In genomic region chr12:80033457-80033856, GRCh38 we compare ENCODE assay signal across 12 cellular contexts.
DNase-seq lines count a peak whose midpoint lies in the region; ATAC-seq, FAIRE-seq and TF ChIP-seq lines count a peak whose summit lies in the region.
"Had no signal": no experiment of that assay in that cellular context is flagged by ENCODE, and none has a peak within 500 bp of the region (broad histone marks: within the 10 kb centered on the region; RNA-seq: fewer than 3 reads in every experiment).

No MANE protein-coding gene starts in this region.

- no peaks in the 10 kb centered on the region for H3K4me1 Mint-ChIP-seq in stimulated activated effector memory CD8-positive, alpha-beta T cell treated with anti-CD3 and anti-CD28 coated beads, Interleukin-12 subunit alpha, Interleukin-12 subunit beta, amount 100 ng/mL, for 72 hours

- no peak for ATAC-seq in stimulated activated effector memory CD8-positive, alpha-beta T cell treated with anti-CD3 and anti-CD28 coated beads, Interleukin-12 subunit alpha, Interleukin-12 subunit beta, amount 100 ng/mL, for 72 hours
- ATAC-seq in HG03108 (IDR thresholded peaks at IDR 0.05; ENCODE audit: unreplicated experiment) = no peak

- H3K36me3 Mint-ChIP-seq in stimulated activated effector memory CD8-positive, alpha-beta T cell treated with anti-CD3 and anti-CD28 coated beads, Interleukin-12 subunit alpha, Interleukin-12 subunit beta, amount 100 ng/mL, for 72 hours = no peaks in the 10 kb centered on the region
- H3K36me3 Mint-ChIP-seq: neural progenitor cell had no signal

- H3K9me3 Mint-ChIP-seq in stimulated activated effector memory CD8-positive, alpha-beta T cell treated with anti-CD3 and anti-CD28 coated beads, Interleukin-12 subunit alpha, Interleukin-12 subunit beta, amount 100 ng/mL, for 72 hours = no peaks in the 10 kb centered on the region
- H3K9me3 Mint-ChIP-seq: neural progenitor cell had no signal

- no peak overlapping the region for H3K4me3 Mint-ChIP-seq in stimulated activated effector memory CD8-positive, alpha-beta T cell treated with anti-CD3 and anti-CD28 coated beads, Interleukin-12 subunit alpha, Interleukin-12 subunit beta, amount 100 ng/mL, for 72 hours
- H3K4me3 Mint-ChIP-seq: neural progenitor cell had no signal

- peak overlapping the region; percentile 26 for H3K9ac ChIP-seq in adipocyte (ENCODE audit: low read length)
- H3K9ac ChIP-seq: neural progenitor cell had no signal

- no peak overlapping the region for H3K4me3 ChIP-seq in adipocyte (ENCODE audit: low read length)
- H3K4me3 ChIP-seq: HAP-1, neural progenitor cell had no signal

- no peak overlapping the region for H3K27ac Mint-ChIP-seq in stimulated activated effector memory CD8-positive, alpha-beta T cell treated with anti-CD3 and anti-CD28 coated beads, Interleukin-12 subunit alpha, Interleukin-12 subunit beta, amount 100 ng/mL, for 72 hours
- H3K27ac Mint-ChIP-seq: neural progenitor cell had no signal

- no peaks in the 10 kb centered on the region for H3K27me3 ChIP-seq in adipocyte (replicated peaks; ENCODE audit: control insufficient read depth, insufficient read depth, low read length)

- no peak for TF ChIP-seq POLR2A in GM12892 (IDR thresholded peaks at IDR 0.05; ENCODE audit: low read depth, low read length)

- FAIRE-seq in GM12892 (lab: Jason Lieb, UNC) = no peak
- FAIRE-seq: TTC549 had no signal

- no peaks in the 10 kb centered on the region for H3K9me3 ChIP-seq in adipocyte (ENCODE audit: control insufficient read depth, low read length)
- H3K9me3 ChIP-seq: HAP-1 had no signal

- H3K36me3 ChIP-seq in adipocyte (ENCODE audit: control insufficient read depth, insufficient read depth, low read length, severe bottlenecking) = no peaks in the 10 kb centered on the region
- H3K36me3 ChIP-seq: HAP-1, neural progenitor cell had no signal

- DNase-seq in H4 (ENCODE audit: low spot score) (peak; percentile 13), adipocyte (ENCODE audit: low read depth) (peak; percentile 75), glomerular visceral epithelial cell (ENCODE audit: extremely low spot score) (peak; percentile 18), smooth muscle cell of the brain vasculature (ENCODE audit: low read depth, low spot score) (peak; percentile 13), GM12892 (ENCODE audit: insufficient read length) (no peak)
- no peak for DNase-seq in stimulated activated effector memory CD8-positive, alpha-beta T cell treated with anti-CD3 and anti-CD28 coated beads, Interleukin-12 subunit alpha, Interleukin-12 subunit beta, amount 100 ng/mL, for 72 hours (ENCODE audit: low spot score in 2 of 2)
- DNase-seq in activated T-cell treated with anti-CD3 and anti-CD28 coated beads, Interleukin-2, amount 50 U/mL, for 1 hour = no peak
- DNase-seq: NCI-H1092 had no signal

- peaks cover 3% of the 10 kb centered on the region for H3K4me1 ChIP-seq in adipocyte (ENCODE audit: control insufficient read depth, insufficient read depth, low read length)
- H3K4me1 ChIP-seq: HAP-1 had no signal

Comparison
In these comparisons a context has a peak if more than half of its experiments do, and no peak if none do; other contexts are left out.
1. DNase-seq: peak in H4 (single experiment), adipocyte (single experiment), glomerular visceral epithelial cell (single experiment) and smooth muscle cell of the brain vasculature (single experiment); none in GM12892 (single experiment), stimulated activated effector memory CD8-positive, alpha-beta T cell treated with anti-CD3 and anti-CD28 coated beads, Interleukin-12 subunit alpha, Interleukin-12 subunit beta, amount 100 ng/mL, for 72 hours (0 of 2) and activated T-cell treated with anti-CD3 and anti-CD28 coated beads, Interleukin-2, amount 50 U/mL, for 1 hour (single experiment).